ENCODE assay signal across 20 cellular contexts in genomic region chr14:52781629-52782028, GRCh38. TPM values are rescaled to one million over a fixed set of nuclear protein-coding genes. Genes with fewer than 3 reads are reported as not detected.
DNase-seq lines count a peak whose midpoint lies in the region; ATAC-seq and TF ChIP-seq lines count a peak whose summit lies in the region.
"Had no signal": no experiment of that assay in that cellular context is flagged by ENCODE, and none has a peak within 500 bp of the region (broad histone marks: within the 10 kb centered on the region; RNA-seq: fewer than 3 reads in every experiment).

No MANE protein-coding gene starts in this region.

- peaks cover 18% of the 10 kb centered on the region for H3K36me3 Mint-ChIP-seq in osteocyte (ENCODE audit: unreplicated experiment)
- peaks cover 15% of the 10 kb centered on the region for H3K36me3 Mint-ChIP-seq in activated naive CD4-positive, alpha-beta T cell treated with anti-CD3 and anti-CD28 coated beads, Interleukin-2, amount 10 ng/mL, durations not matched to agents 7 days and 5 days

- TF ChIP-seq RAD21 in SK-N-SH (IDR thresholded peaks at IDR 0.05; ENCODE audit: low read length) = no peak

- H3K4me3 ChIP-seq in SK-N-SH (ENCODE audit: low read depth in 2 of 2, low read length in 1 of 2) (no peak overlapping the region), PC-3 (ENCODE audit: low read length) (no peak overlapping the region), fibroblast of the aortic adventitia (ENCODE audit: low read depth, low read length) (no peak overlapping the region)

- H3K9me2 ChIP-seq in SK-N-SH (no peaks in the 10 kb centered on the region), PC-3 (replicated peaks; ENCODE audit: low read length) (no peaks in the 10 kb centered on the region)

- H3K36me3 ChIP-seq in SK-N-SH (replicated peaks in 1 of 2; ENCODE audit: control insufficient read depth in 1 of 2, insufficient read depth in 2 of 2, low read length in 1 of 2) (peaks cover 64 to 72% of the 10 kb centered on the region in 2 experiments), PC-3 (ENCODE audit: low read depth, low read length) (peaks cover 52% of the 10 kb centered on the region)

- H3K4me1 ChIP-seq in SK-N-SH (ENCODE audit: control insufficient read depth in 1 of 2, insufficient read depth in 2 of 2, low read depth in 1 of 2, low read length in 1 of 2) (peaks cover 4% of the 10 kb centered on the region in 2 experiments; a peak in 1 of 4 replicates), PC-3 (ENCODE audit: insufficient read depth, low read length) (peaks cover 12% of the 10 kb centered on the region)

- CTCF ChIA-PET in SK-N-SH (lab: Yijun Ruan, JAX) (no interaction called here), PC-3 (lab: Charles Lee) (no interaction called here)
- CTCF ChIA-PET in activated naive CD4-positive, alpha-beta T cell treated with anti-CD3 and anti-CD28 coated beads, Interleukin-2, amount 10 ng/mL, durations not matched to agents 7 days and 5 days (lab: Charles Lee) = no interaction called here

- H3K27ac ChIP-seq in SK-N-SH (ENCODE audit: low read depth in 2 of 2, low read length in 1 of 2) (peak overlapping the region in 1 of 2 experiments; percentile 37; a peak in 1 of 4 replicates), PC-3 (ENCODE audit: low read length) (peak overlapping the region; percentile 10; the same call in 1 of the 2 replicates)
- H3K27ac ChIP-seq: 22Rv1 had no signal

- no peaks in the 10 kb centered on the region for H3K27me3 ChIP-seq in SK-N-SH (ENCODE audit: insufficient read depth)
- H3K27me3 ChIP-seq in PC-3 (ENCODE audit: low read length) = no peaks in the 10 kb centered on the region

- peaks cover 3% of the 10 kb centered on the region for H3K4me1 Mint-ChIP-seq in osteocyte (ENCODE audit: unreplicated experiment)
- H3K4me1 Mint-ChIP-seq in activated naive CD4-positive, alpha-beta T cell treated with anti-CD3 and anti-CD28 coated beads, Interleukin-2, amount 10 ng/mL, durations not matched to agents 7 days and 5 days = no peaks in the 10 kb centered on the region

- H3K4me2 ChIP-seq in SK-N-SH (no peak overlapping the region), PC-3 (ENCODE audit: low read length) (no peak overlapping the region)

- DNase-seq in SK-N-SH (no peak), PC-3 (no peak), fibroblast of the aortic adventitia (ENCODE audit: low read depth) (peak; percentile 11), osteocyte (ENCODE audit: extremely low spot score, unreplicated experiment) (no peak)
- DNase-seq in activated naive CD4-positive, alpha-beta T cell treated with anti-CD3 and anti-CD28 coated beads, Interleukin-2, amount 10 ng/mL, durations not matched to agents 7 days and 5 days = no peak
- DNase-seq: Calu3; CD4-positive, alpha-beta T cell; GOT3; KG1; MV-4-11; NCI-H1694 treated with DMSO at 0.1 percent for 48 hours; NCI-H510A; NCI-H774; SHP77 had no signal

- no TSS peak for BruUV-seq in PC-3 (replicated peaks; lab: Mats Ljungman, UMichigan)

- H3K9ac ChIP-seq in SK-N-SH (no peak overlapping the region), PC-3 (ENCODE audit: low read length) (no peak overlapping the region)

- H3K79me2 ChIP-seq in SK-N-SH (ENCODE audit: insufficient read depth) = peaks cover 49% of the 10 kb centered on the region
- peaks cover 27% of the 10 kb centered on the region for H3K79me2 ChIP-seq in PC-3 (ENCODE audit: low read length)

- H3K9me3 ChIP-seq in SK-N-SH = no peaks in the 10 kb centered on the region
- no peaks in the 10 kb centered on the region for H3K9me3 ChIP-seq in PC-3 (ENCODE audit: low read length)

- no peaks in the 10 kb centered on the region for H4K20me1 ChIP-seq in SK-N-SH (ENCODE audit: insufficient read depth)
- H4K20me1 ChIP-seq in PC-3 (ENCODE audit: low read length) = peaks cover 7% of the 10 kb centered on the region; the same call in 1 of the 2 replicates

- H3K9me3 Mint-ChIP-seq in osteocyte (ENCODE audit: unreplicated experiment) = no peaks in the 10 kb centered on the region
- H3K9me3 Mint-ChIP-seq in activated naive CD4-positive, alpha-beta T cell treated with anti-CD3 and anti-CD28 coated beads, Interleukin-2, amount 10 ng/mL, durations not matched to agents 7 days and 5 days = no peaks in the 10 kb centered on the region
- H3K9me3 Mint-ChIP-seq: CD4-positive, alpha-beta T cell had no signal

- POLR2A ChIA-PET in SK-N-SH (lab: Yijun Ruan, JAX) = no interaction called here
- POLR2A ChIA-PET in PC-3 (lab: Charles Lee; ENCODE audit: unreplicated experiment) = interaction anchor here (0.5 kb wide), 1 partner anchor 39 kb away, joined by 10 read pairs; no protein-coding TSS in a partner anchor

- no peak overlapping the region for H3K4me3 Mint-ChIP-seq in osteocyte (ENCODE audit: unreplicated experiment)
- no peak overlapping the region for H3K4me3 Mint-ChIP-seq in activated naive CD4-positive, alpha-beta T cell treated with anti-CD3 and anti-CD28 coated beads, Interleukin-2, amount 10 ng/mL, durations not matched to agents 7 days and 5 days
- H3K4me3 Mint-ChIP-seq: CD4-positive, alpha-beta T cell had no signal

- no peaks in the 10 kb centered on the region for H3K27me3 Mint-ChIP-seq in osteocyte (ENCODE audit: unreplicated experiment)
- H3K27me3 Mint-ChIP-seq in activated naive CD4-positive, alpha-beta T cell treated with anti-CD3 and anti-CD28 coated beads, Interleukin-2, amount 10 ng/mL, durations not matched to agents 7 days and 5 days = no peaks in the 10 kb centered on the region
- H3K27me3 Mint-ChIP-seq: CD4-positive, alpha-beta T cell had no signal

- peak overlapping the region; percentile 18 for H3K27ac Mint-ChIP-seq in osteocyte (ENCODE audit: unreplicated experiment)
- no peak overlapping the region for H3K27ac Mint-ChIP-seq in activated naive CD4-positive, alpha-beta T cell treated with anti-CD3 and anti-CD28 coated beads, Interleukin-2, amount 10 ng/mL, durations not matched to agents 7 days and 5 days
- H3K27ac Mint-ChIP-seq: CD4-positive, alpha-beta T cell had no signal

- peaks cover 32% of the 10 kb centered on the region for H3F3A ChIP-seq in SK-N-SH (replicated peaks; ENCODE audit: insufficient read depth)
- H3F3A ChIP-seq in PC-3 (ENCODE audit: low read length, unreplicated experiment) = no peaks in the 10 kb centered on the region

- 96% methylated on average over 1 of the region's 1 CpG for WGBS in SK-N-SH (ENCODE audit: low lambda C conversion rate)

- peak; percentile 62; the same call in 2 of the 3 replicates for ATAC-seq in SK-N-SH treated with all-trans-retinoic acid at 6 μM for 48 hours
- no peak; the same call in 1 of the 2 replicates for ATAC-seq in PC-3
- ATAC-seq in GM21526 (IDR thresholded peaks at IDR 0.05; ENCODE audit: low FRiP score, unreplicated experiment) = no peak
- no peak for ATAC-seq in GM18868 (IDR thresholded peaks at IDR 0.05; ENCODE audit: unreplicated experiment)
- ATAC-seq: HCT116, HepG2 had no signal

- no peak for TF ChIP-seq CTCF in SK-N-SH (IDR thresholded peaks at IDR 0.05)
- no peak for TF ChIP-seq CTCF in PC-3 (conservative IDR thresholded peaks at IDR 0.05; ENCODE audit: low read depth, low read length)
- no peak for TF ChIP-seq CTCF in fibroblast of the aortic adventitia (IDR thresholded peaks at IDR 0.05; ENCODE audit: insufficient read depth, low read length)
- no peak for TF ChIP-seq CTCF in osteocyte (IDR thresholded peaks at IDR 0.05)

- TF ChIP-seq EP300 in SK-N-SH (IDR thresholded peaks at IDR 0.05; ENCODE audit: borderline replicate concordance in 1 of 2, low read depth in 1 of 2, low read length in 1 of 2) = no peak

- intact Hi-C loops in PC-3 (cut with micrococcal nuclease) = no loop called here

- H2AFZ ChIP-seq in SK-N-SH (ENCODE audit: low read depth) (no peak overlapping the region), PC-3 (ENCODE audit: low read length) (no peak overlapping the region)

TF ChIP-seq in SK-N-SH treated with all-trans-retinoic acid at 6 μM for 48 hours, 23 proteins besides CTCF, POLR2A, EP300 and RAD21:
- no peak for TF ChIP-seq TCF4 (CRISPR knock-in tag; IDR thresholded peaks at IDR 0.05; ENCODE audit: borderline replicate concordance)
- TF ChIP-seq ESRRG (CRISPR knock-in tag; IDR thresholded peaks at IDR 0.05) = no peak

TF ChIP-seq in SK-N-SH, 30 proteins besides CTCF, POLR2A, EP300 and RAD21:
- TF ChIP-seq RCOR1 (IDR thresholded peaks at IDR 0.05; ENCODE audit: low read length) (no peak), MEF2A (IDR thresholded peaks at IDR 0.05; ENCODE audit: borderline replicate concordance, low read depth) (no peak), ELF1 (IDR thresholded peaks at IDR 0.05) (no peak), MAX (IDR thresholded peaks at IDR 0.05; ENCODE audit: low read depth) (no peak), YY1 (IDR thresholded peaks at IDR 0.05; ENCODE audit: low read depth) (no peak), GABPA (IDR thresholded peaks at IDR 0.05; ENCODE audit: low read depth) (no peak), CHD2 (IDR thresholded peaks at IDR 0.05; ENCODE audit: low read length, partially characterized antibody) (no peak), SIN3A (IDR thresholded peaks at IDR 0.05; ENCODE audit: borderline replicate concordance, low read depth, low read length) (no peak)

RNA-seq across cellular contexts. Expression of gene GNPNAT1, which starts 9.8 kb away (rescaled TPM):
- 15.2 and 18.0 TPM in 2 replicates for polyA plus RNA-seq in SK-N-SH (2012; rRNA removed)
- 20.7 and 25.8 TPM in 2 replicates for polyA plus RNA-seq in SK-N-SH (2012; cell fraction: cytosol; rRNA removed)
- 6.6 and 8.8 TPM in 2 replicates for polyA plus RNA-seq in SK-N-SH (2012; cell fraction: nucleus; rRNA removed)
- total RNA-seq in PC-3 (2014; rRNA removed) (38.2 and 44.5 TPM in 2 replicates), fibroblast of the aortic adventitia (ENCODE audit: low replicate concordance) (26.6 and 59.9 TPM in 2 replicates), osteocyte (26.7 and 30.2 TPM in 2 replicates)

RNA-seq across cellular contexts. Expression of gene STYX, which starts 51.7 kb away (rescaled TPM):
- polyA plus RNA-seq in SK-N-SH (2012; rRNA removed) = 3.5 and 5.3 TPM in 2 replicates
- polyA plus RNA-seq in SK-N-SH (2012; cell fraction: cytosol; rRNA removed) = 7.4 and 10.2 TPM in 2 replicates
- polyA plus RNA-seq in SK-N-SH (2012; cell fraction: nucleus; rRNA removed) = 2.0 and 3.1 TPM in 2 replicates
- total RNA-seq in PC-3 (2014; rRNA removed) (11.1 and 14.1 TPM in 2 replicates), fibroblast of the aortic adventitia (ENCODE audit: low replicate concordance) (9.3 and 50.7 TPM in 2 replicates), osteocyte (14.5 and 16.8 TPM in 2 replicates)
